In the genomic region with DNA sequence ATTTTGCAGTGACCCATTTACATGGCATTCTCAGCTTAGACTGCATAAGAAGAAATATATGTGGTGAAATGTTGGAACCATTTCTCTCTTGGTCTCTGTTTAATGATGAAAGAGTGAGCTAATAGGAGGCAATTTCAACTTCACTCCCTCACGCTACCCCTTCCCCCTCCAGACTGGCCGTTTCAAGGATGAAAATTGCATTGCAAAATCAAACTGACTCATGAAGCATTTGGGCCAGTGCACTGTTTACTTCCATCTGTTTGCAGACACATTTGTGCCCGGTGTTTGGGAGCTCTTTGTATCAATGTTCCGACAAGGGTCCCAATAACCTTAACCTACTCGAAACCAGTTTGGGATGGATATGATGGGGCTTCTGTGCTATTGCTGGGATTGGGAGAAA, we compare ENCODE assay signal across 10 cellular contexts. TPM values are rescaled to one million over a fixed set of nuclear protein-coding genes. Genes with fewer than 3 reads are reported as not detected.
DNase-seq lines count a peak whose midpoint lies in the region; ATAC-seq, FAIRE-seq and TF ChIP-seq lines count a peak whose summit lies in the region.
"Not testable (repeated sequence)": the region's sequence is repeated elsewhere in the genome, so short reads cannot be mapped to it uniquely, and the experiment has no call there.
"Had no signal": no experiment of that assay in that cellular context is flagged by ENCODE, and none has a peak within 500 bp of the region (broad histone marks: within the 10 kb centered on the region; RNA-seq: fewer than 3 reads in every experiment).

No MANE protein-coding gene starts in this region.

- not testable (repeated sequence) for H3K4me1 ChIP-seq in IMR-90 (ENCODE audit: control insufficient read depth, insufficient read depth, low read length); HepG2 (ENCODE audit: insufficient read depth, low read length)
- H3K4me1 ChIP-seq in adipocyte (ENCODE audit: control insufficient read depth, insufficient read depth, low read length), result peaks cover 23% of the 10 kb centered on the region

- TF ChIP-seq EP300 in HepG2 (IDR thresholded peaks at IDR 0.05; ENCODE audit: low read depth in 2 of 2, low read length in 2 of 2); HepG2 (CRISPR knock-in tag; IDR thresholded peaks at IDR 0.05; ENCODE audit: borderline replicate concordance): not testable (repeated sequence)

- H2BK120ac ChIP-seq in IMR-90 (ENCODE audit: low read depth, low read length), result not testable (repeated sequence)

- not testable (repeated sequence) for H3K36me3 ChIP-seq in IMR-90 (ENCODE audit: control insufficient read depth, insufficient read depth, low read length); adipocyte (ENCODE audit: control insufficient read depth, insufficient read depth, low read length, severe bottlenecking); HepG2 (replicated peaks in 1 of 2; ENCODE audit: control insufficient read depth in 1 of 2, insufficient read depth in 2 of 2, low read length in 2 of 2)

- not testable (repeated sequence) for H2AK5ac ChIP-seq in IMR-90 (ENCODE audit: low read depth, low read length)

- not testable (repeated sequence) for H3K9me3 ChIP-seq in AG04450 (ENCODE audit: control insufficient read depth, insufficient read depth, low read length); IMR-90 (ENCODE audit: control insufficient read depth, insufficient read depth, low read length); adipocyte (ENCODE audit: control insufficient read depth, low read length); HepG2 (ENCODE audit: low read length)

- not testable (repeated sequence) for H3K14ac ChIP-seq in IMR-90 (replicated peaks; ENCODE audit: low read depth, low read length)

- not testable (repeated sequence) for H2BK20ac ChIP-seq in IMR-90 (ENCODE audit: low read depth, low read length)

- not testable (repeated sequence) for H3K79me2 ChIP-seq in HepG2 (ENCODE audit: insufficient read depth, low read length)

- CTCF ChIA-PET in AG04450 (lab: Charles Lee) (interaction anchor here (0.7 to 1.4 kb wide), 3 partner anchors 186 to 383 kb away, joined by 3 to 4 read pairs (median 3); no protein-coding TSS in a partner anchor), IMR-90 (lab: Yijun Ruan, JAX) (interaction anchor here (1.1 kb wide), 1 partner anchor 9 kb away, joined by 3 read pairs; no protein-coding TSS in a partner anchor)
- CTCF ChIA-PET in HepG2 (lab: Yijun Ruan, JAX; ENCODE audit: low intra/inter-chr PET ratio, low total read pairs), result not testable (repeated sequence)

- H3K9ac ChIP-seq in IMR-90 (ENCODE audit: low read depth, low read length); adipocyte (ENCODE audit: low read length); HepG2 (ENCODE audit: insufficient read depth, low read depth, low read length): not testable (repeated sequence)

- DNase-seq in AG04450 (ENCODE audit: low read depth, low spot score), result peak; percentile 20
- DNase-seq in GM03348 (ENCODE audit: low spot score), result peak; percentile 31
- DNase-seq in IMR-90, result peak; percentile 78
- DNase-seq in NOMO-1 treated with dmso at 0.1 percent for 144 hours (lab: John Stamatoyannopoulos, UW; ENCODE audit: unreplicated experiment), result peak; percentile 89
- DNase-seq in adipocyte (ENCODE audit: low read depth), result peak; percentile 86
- DNase-seq in fibroblast of gingiva (ENCODE audit: low read depth), result peak; percentile 92
- peak; percentile 40 for DNase-seq in HepG2 (ENCODE audit: low spot score)
- peak; percentile 45 for DNase-seq in skeletal muscle cell (ENCODE audit: low read depth)

- peak; percentile 26 for FAIRE-seq in HepG2 (lab: Jason Lieb, UNC)

- not testable (repeated sequence) for H3K4me3 ChIP-seq in AG04450 (ENCODE audit: low read depth, low read length); IMR-90 (ENCODE audit: insufficient read depth, low read depth, low read length); adipocyte (ENCODE audit: low read length); HepG2 (replicated peaks in 1 of 3; ENCODE audit: insufficient read depth in 1 of 3, low read depth in 2 of 3, low read length in 3 of 3); skeletal muscle cell (ENCODE audit: low read depth, low read length)

- in situ Hi-C loops in IMR-90 (cut with MboI; ENCODE audit: low sequenced_read_pairs); HepG2 (cut with HindIII; ENCODE audit: extremely low pct_ligation_motif_present, low pct_unique_long_range_greater_than_20kb): not testable (repeated sequence)

- H4K91ac ChIP-seq in IMR-90 (ENCODE audit: insufficient read depth, low read depth, low read length), result not testable (repeated sequence)

- not testable (repeated sequence) for H3K27me3 ChIP-seq in AG04450 (ENCODE audit: control insufficient read depth, insufficient read depth, low read length); IMR-90 (ENCODE audit: control insufficient read depth, insufficient read depth, low read length); adipocyte (replicated peaks; ENCODE audit: control insufficient read depth, insufficient read depth, low read length); HepG2 (ENCODE audit: control insufficient read depth in 1 of 2, insufficient read depth in 2 of 2, low read length in 2 of 2)

- not testable (repeated sequence) for H3K18ac ChIP-seq in IMR-90 (ENCODE audit: low read depth, low read length)

- H2BK5ac ChIP-seq in IMR-90 (ENCODE audit: low read depth, low read length, poor library complexity, severe bottlenecking), result not testable (repeated sequence)

- intact Hi-C loops in IMR-90 (cut with micrococcal nuclease), result loop anchor here (5.0 kb wide), 1 partner anchor 1571 kb away; no protein-coding TSS in a partner anchor
- intact Hi-C loops in HepG2 (cut with micrococcal nuclease; ENCODE audit: unreplicated experiment), result not testable (repeated sequence)

- H3K27ac ChIP-seq in AG04450 (ENCODE audit: low read depth, low read length); IMR-90 (ENCODE audit: insufficient read depth, low read length); HepG2 (ENCODE audit: extremely low read length, insufficient read depth, low read length): not testable (repeated sequence)

- not testable (repeated sequence) for H2AFZ ChIP-seq in IMR-90 (replicated peaks; ENCODE audit: low read length, poor library complexity); HepG2 (ENCODE audit: low read length)

- H3K4me2 ChIP-seq in IMR-90 (ENCODE audit: low read depth, low read length); HepG2 (ENCODE audit: low read depth, low read length): not testable (repeated sequence)

- not testable (repeated sequence) for H4K8ac ChIP-seq in IMR-90 (ENCODE audit: low read depth in 2 of 2, low read length in 2 of 2)

- not testable (repeated sequence) for H4K5ac ChIP-seq in IMR-90 (ENCODE audit: low read depth, low read length)

- not testable (repeated sequence) for H3K9me1 ChIP-seq in IMR-90 (ENCODE audit: insufficient read depth, low read length)

- not testable (repeated sequence) for H3K4ac ChIP-seq in IMR-90 (ENCODE audit: low read depth, low read length)

- POLR2A ChIA-PET in AG04450 (lab: Yijun Ruan, JAX), result interaction anchor here (1.8 kb wide), 1 partner anchor 28 kb away, joined by 6 read pairs; a partner anchor contains a TSS
- POLR2A ChIA-PET in IMR-90 (lab: Charles Lee; ENCODE audit: unreplicated experiment); HepG2 (lab: Yijun Ruan, JAX): not testable (repeated sequence)

- ATAC-seq in IMR-90 (ENCODE audit: low read depth), result peak; percentile 95
- ATAC-seq in HepG2, result peak; percentile 52; the same call in 1 of the 3 replicates

- not testable (repeated sequence) for H2AK9ac ChIP-seq in IMR-90 (replicated peaks; ENCODE audit: low read depth, low read length, poor library complexity)

- H4K20me1 ChIP-seq in IMR-90 (ENCODE audit: insufficient read depth, low read length); HepG2 (ENCODE audit: insufficient read depth, low read length): not testable (repeated sequence)

- not testable (repeated sequence) for H3K23ac ChIP-seq in IMR-90 (ENCODE audit: low read depth, low read length)

- TF ChIP-seq RAD21 in IMR-90 (IDR thresholded peaks at IDR 0.05; ENCODE audit: low read length); HepG2 (CRISPR knock-in tag; IDR thresholded peaks at IDR 0.05): not testable (repeated sequence)

- not testable (repeated sequence) for TF ChIP-seq CTCF in AG04450 (IDR thresholded peaks at IDR 0.05; ENCODE audit: low read depth, low read length); IMR-90 (conservative IDR thresholded peaks at IDR 0.05; ENCODE audit: low read depth, low read length); HepG2 (CRISPR knock-in tag; IDR thresholded peaks at IDR 0.05)

- dilution Hi-C loops in IMR-90 (cut with HindIII; ENCODE audit: low sequenced_read_pairs, unreplicated experiment), result not testable (repeated sequence)

- H3K56ac ChIP-seq in IMR-90 (ENCODE audit: extremely low read depth, insufficient read depth, low read length), result not testable (repeated sequence)

- not testable (repeated sequence) for BruUV-seq in IMR-90 (replicated peaks; lab: Mats Ljungman, UMichigan); HepG2 (replicated peaks; lab: Mats Ljungman, UMichigan)

- not testable (repeated sequence) for H3K79me1 ChIP-seq in IMR-90 (ENCODE audit: low read depth in 1 of 2, low read length in 2 of 2)

- TF ChIP-seq POLR2A in IMR-90 (IDR thresholded peaks at IDR 0.05; ENCODE audit: low read depth, low read length); HepG2 (IDR thresholded peaks at IDR 0.05; ENCODE audit: insufficient read depth in 1 of 2, low read depth in 2 of 2, low read length in 2 of 2): not testable (repeated sequence)

- WGBS in IMR-90 (ENCODE audit: extremely low coverage in 2 of 2, insufficient read length in 1 of 2), 2 experiments, result no CpG with 5 or more reads among the region's 5 CpGs
- WGBS in HepG2 (ENCODE audit: low lambda C conversion rate), result 63% methylated on average over 5 of the region's 5 CpGs

- H2BK15ac ChIP-seq in IMR-90 (ENCODE audit: low read depth, low read length), result not testable (repeated sequence)

RNA-seq across cellular contexts. Expression of a gene that starts 27.6 kb away (rescaled TPM):
- polyA plus RNA-seq in AG04450 (2011; rRNA removed) (25.0 and 25.1 TPM in 2 replicates), IMR-90 (2012; rRNA removed) (24.6 and 25.5 TPM in 2 replicates), HepG2 (2011; rRNA removed) (61.4 and 69.7 TPM in 2 replicates)
- polyA minus RNA-seq in AG04450 (2011; rRNA and poly(A)+ RNA removed), result 8.2 and 10.7 TPM in 2 replicates
- total RNA-seq in IMR-90 (2012; rRNA removed) (34.6 and 35.0 TPM in 2 replicates), HepG2 (2016; rRNA removed; fragmentation: Illumina TruSeq; extraction: Trizol) (79.8 and 106 TPM in 2 replicates)
- polyA plus RNA-seq in IMR-90 (2012; cell fraction: cytosol; rRNA removed), result 36.5 and 36.8 TPM in 2 replicates
- 18.3 and 22.1 TPM in 2 replicates for polyA plus RNA-seq in IMR-90 (2012; cell fraction: nucleus; rRNA removed; ENCODE audit: low replicate concordance)
- total RNA-seq in HepG2 (2016; cell fraction: cytosol; rRNA removed; fragmentation: Illumina TruSeq; extraction: Trizol; ENCODE audit: low read depth), result 68.0 and 77.6 TPM in 2 replicates
- 78.8 and 117 TPM in 2 replicates for total RNA-seq in HepG2 (2016; cell fraction: insoluble cytoplasmic fraction; rRNA removed; fragmentation: Illumina TruSeq; extraction: Trizol)
- 56.9 and 64.0 TPM in 2 replicates for total RNA-seq in HepG2 (2016; cell fraction: membrane; rRNA removed; fragmentation: Illumina TruSeq; extraction: Trizol)
- total RNA-seq in HepG2 (2016; cell fraction: nucleus; rRNA removed; fragmentation: Illumina TruSeq; extraction: Trizol), result 32.8 and 35.1 TPM in 2 replicates
- 74.2 and 80.8 TPM in 2 replicates for polyA plus RNA-seq in HepG2 (2011; cell fraction: cytosol; rRNA removed)
- polyA plus RNA-seq in HepG2 (2011; cell fraction: nucleus; rRNA removed), result 39.5 and 47.6 TPM in 2 replicates
- polyA plus RNA-seq in HepG2 (2012), result 46.9 and 53.4 TPM in 2 replicates
- 30.0 and 31.4 TPM in 2 replicates for polyA plus RNA-seq in HepG2 (2016; cell fraction: cytosol; fragmentation: Illumina TruSeq; extraction: Trizol; ENCODE audit: low read depth)
- polyA plus RNA-seq in HepG2 (2016; cell fraction: insoluble cytoplasmic fraction; fragmentation: Illumina TruSeq; extraction: Trizol; ENCODE audit: low read depth), result 88.1 and 103 TPM in 2 replicates
- polyA plus RNA-seq in HepG2 (2016; cell fraction: membrane; fragmentation: Illumina TruSeq; extraction: Trizol; ENCODE audit: low read depth), result 35.2 and 36.1 TPM in 2 replicates
- polyA plus RNA-seq in HepG2 (2016; cell fraction: nucleus; fragmentation: Illumina TruSeq; extraction: Trizol; ENCODE audit: insufficient read depth, low read depth), result 48.3 and 49.2 TPM in 2 replicates
- 30.7 and 35.6 TPM in 2 replicates for polyA minus RNA-seq in HepG2 (2011; rRNA and poly(A)+ RNA removed; ENCODE audit: low replicate concordance)
- 8.5 and 10.8 TPM in 2 replicates for polyA minus RNA-seq in HepG2 (2011; cell fraction: cytosol; rRNA and poly(A)+ RNA removed)
- polyA minus RNA-seq in HepG2 (2011; cell fraction: nucleus; rRNA and poly(A)+ RNA removed), result 10.4 and 12.1 TPM in 2 replicates

RNA-seq across cellular contexts. Expression of a gene that starts 33.6 kb away (rescaled TPM):
- polyA plus RNA-seq in AG04450 (2011; rRNA removed) (49.8 and 53.5 TPM in 2 replicates), IMR-90 (2012; rRNA removed) (44.6 and 46.0 TPM in 2 replicates), HepG2 (2011; rRNA removed) (49.4 and 58.9 TPM in 2 replicates)
- 21.7 and 22.3 TPM in 2 replicates for polyA minus RNA-seq in AG04450 (2011; rRNA and poly(A)+ RNA removed)
- total RNA-seq in IMR-90 (2012; rRNA removed) (15.6 and 16.7 TPM in 2 replicates), HepG2 (2016; rRNA removed; fragmentation: Illumina TruSeq; extraction: Trizol) (32.1 and 33.1 TPM in 2 replicates)
- 24.8 and 30.0 TPM in 2 replicates for polyA plus RNA-seq in IMR-90 (2012; cell fraction: cytosol; rRNA removed)
- polyA plus RNA-seq in IMR-90 (2012; cell fraction: nucleus; rRNA removed; ENCODE audit: low replicate concordance), result 10.6 and 40.6 TPM in 2 replicates
- 17.1 and 17.7 TPM in 2 replicates for total RNA-seq in HepG2 (2016; cell fraction: cytosol; rRNA removed; fragmentation: Illumina TruSeq; extraction: Trizol; ENCODE audit: low read depth)
- 31.5 and 34.5 TPM in 2 replicates for total RNA-seq in HepG2 (2016; cell fraction: insoluble cytoplasmic fraction; rRNA removed; fragmentation: Illumina TruSeq; extraction: Trizol)
- 26.4 and 36.9 TPM in 2 replicates for total RNA-seq in HepG2 (2016; cell fraction: membrane; rRNA removed; fragmentation: Illumina TruSeq; extraction: Trizol)
- 16.0 and 17.4 TPM in 2 replicates for total RNA-seq in HepG2 (2016; cell fraction: nucleus; rRNA removed; fragmentation: Illumina TruSeq; extraction: Trizol)
- 33.3 and 45.8 TPM in 2 replicates for polyA plus RNA-seq in HepG2 (2011; cell fraction: cytosol; rRNA removed)
- polyA plus RNA-seq in HepG2 (2011; cell fraction: nucleus; rRNA removed), result 25.5 and 35.8 TPM in 2 replicates
- 27.5 and 31.0 TPM in 2 replicates for polyA plus RNA-seq in HepG2 (2012)
- polyA plus RNA-seq in HepG2 (2016; cell fraction: cytosol; fragmentation: Illumina TruSeq; extraction: Trizol; ENCODE audit: low read depth), result 22.4 and 30.7 TPM in 2 replicates
- 64.3 and 67.7 TPM in 2 replicates for polyA plus RNA-seq in HepG2 (2016; cell fraction: insoluble cytoplasmic fraction; fragmentation: Illumina TruSeq; extraction: Trizol; ENCODE audit: low read depth)
- polyA plus RNA-seq in HepG2 (2016; cell fraction: membrane; fragmentation: Illumina TruSeq; extraction: Trizol; ENCODE audit: low read depth), result 43.9 and 50.0 TPM in 2 replicates
- 36.1 and 39.4 TPM in 2 replicates for polyA plus RNA-seq in HepG2 (2016; cell fraction: nucleus; fragmentation: Illumina TruSeq; extraction: Trizol; ENCODE audit: insufficient read depth, low read depth)
- 28.0 and 38.2 TPM in 2 replicates for polyA minus RNA-seq in HepG2 (2011; rRNA and poly(A)+ RNA removed; ENCODE audit: low replicate concordance)
- polyA minus RNA-seq in HepG2 (2011; cell fraction: cytosol; rRNA and poly(A)+ RNA removed), result 11.4 and 11.7 TPM in 2 replicates
- polyA minus RNA-seq in HepG2 (2011; cell fraction: nucleus; rRNA and poly(A)+ RNA removed), result 11.9 and 12.9 TPM in 2 replicates

RNA-seq across cellular contexts. Expression of a gene that starts 42.1 kb away (rescaled TPM):
- polyA plus RNA-seq in AG04450 (2011; rRNA removed), result not detected in 2 replicates
- polyA minus RNA-seq in AG04450 (2011; rRNA and poly(A)+ RNA removed), result not detected in 2 replicates
- not detected in 2 replicates for total RNA-seq in IMR-90 (2012; rRNA removed)
- not detected in 2 replicates for polyA plus RNA-seq in IMR-90 (2012; rRNA removed)
- 0.02 TPM in 1 of 2 replicates, not detected in the other for polyA plus RNA-seq in IMR-90 (2012; cell fraction: cytosol; rRNA removed)
- polyA plus RNA-seq in IMR-90 (2012; cell fraction: nucleus; rRNA removed; ENCODE audit: low replicate concordance), result 0.06 TPM in 1 of 2 replicates, not detected in the other
- total RNA-seq in HepG2 (2016; rRNA removed; fragmentation: Illumina TruSeq; extraction: Trizol), result 0.13 TPM in 2 replicates
- total RNA-seq in HepG2 (2016; cell fraction: cytosol; rRNA removed; fragmentation: Illumina TruSeq; extraction: Trizol; ENCODE audit: low read depth), result not detected in 2 replicates
- 0.24 TPM in 1 of 2 replicates, not detected in the other for total RNA-seq in HepG2 (2016; cell fraction: insoluble cytoplasmic fraction; rRNA removed; fragmentation: Illumina TruSeq; extraction: Trizol)
- 0.07 and 0.09 TPM in 2 replicates for total RNA-seq in HepG2 (2016; cell fraction: membrane; rRNA removed; fragmentation: Illumina TruSeq; extraction: Trizol)
- not detected in 2 replicates for total RNA-seq in HepG2 (2016; cell fraction: nucleus; rRNA removed; fragmentation: Illumina TruSeq; extraction: Trizol)
- polyA plus RNA-seq in HepG2 (2011; rRNA removed), result 1.8 and 2.2 TPM in 2 replicates
- 1.9 and 2.2 TPM in 2 replicates for polyA plus RNA-seq in HepG2 (2011; cell fraction: cytosol; rRNA removed)
- polyA plus RNA-seq in HepG2 (2011; cell fraction: nucleus; rRNA removed), result 0.76 and 1.4 TPM in 2 replicates
- polyA plus RNA-seq in HepG2 (2012), result 3.2 and 3.8 TPM in 2 replicates
- polyA plus RNA-seq in HepG2 (2016; cell fraction: cytosol; fragmentation: Illumina TruSeq; extraction: Trizol; ENCODE audit: low read depth), result not detected in 2 replicates
- 0.37 and 0.41 TPM in 2 replicates for polyA plus RNA-seq in HepG2 (2016; cell fraction: insoluble cytoplasmic fraction; fragmentation: Illumina TruSeq; extraction: Trizol; ENCODE audit: low read depth)
- not detected in 2 replicates for polyA plus RNA-seq in HepG2 (2016; cell fraction: membrane; fragmentation: Illumina TruSeq; extraction: Trizol; ENCODE audit: low read depth)
- polyA plus RNA-seq in HepG2 (2016; cell fraction: nucleus; fragmentation: Illumina TruSeq; extraction: Trizol; ENCODE audit: insufficient read depth, low read depth), result 0.23 and 0.78 TPM in 2 replicates
- polyA minus RNA-seq in HepG2 (2011; rRNA and poly(A)+ RNA removed; ENCODE audit: low replicate concordance), result 0.26 and 0.84 TPM in 2 replicates
- polyA minus RNA-seq in HepG2 (2011; cell fraction: cytosol; rRNA and poly(A)+ RNA removed), result 0.62 and 1.1 TPM in 2 replicates
- polyA minus RNA-seq in HepG2 (2011; cell fraction: nucleus; rRNA and poly(A)+ RNA removed), result 0.37 and 0.39 TPM in 2 replicates
- total RNA-seq: A172 had no signal
- polyA plus RNA-seq: BJ had no signal

Comparison
In these comparisons a context has a peak if more than half of its experiments do, and no peak if none do; other contexts are left out.
1. DNase-seq: peak in every context shown above with its lines; median percentile 92 in fibroblast of gingiva; 89 in NOMO-1 treated with dmso at 0.1 percent for 144 hours; 86 in adipocyte; 78 in IMR-90; 45 in skeletal muscle cell; 40 in HepG2; 31 in GM03348; 20 in AG04450.